1 cellular context compared by ENCODE assay signal in the genomic region with DNA sequence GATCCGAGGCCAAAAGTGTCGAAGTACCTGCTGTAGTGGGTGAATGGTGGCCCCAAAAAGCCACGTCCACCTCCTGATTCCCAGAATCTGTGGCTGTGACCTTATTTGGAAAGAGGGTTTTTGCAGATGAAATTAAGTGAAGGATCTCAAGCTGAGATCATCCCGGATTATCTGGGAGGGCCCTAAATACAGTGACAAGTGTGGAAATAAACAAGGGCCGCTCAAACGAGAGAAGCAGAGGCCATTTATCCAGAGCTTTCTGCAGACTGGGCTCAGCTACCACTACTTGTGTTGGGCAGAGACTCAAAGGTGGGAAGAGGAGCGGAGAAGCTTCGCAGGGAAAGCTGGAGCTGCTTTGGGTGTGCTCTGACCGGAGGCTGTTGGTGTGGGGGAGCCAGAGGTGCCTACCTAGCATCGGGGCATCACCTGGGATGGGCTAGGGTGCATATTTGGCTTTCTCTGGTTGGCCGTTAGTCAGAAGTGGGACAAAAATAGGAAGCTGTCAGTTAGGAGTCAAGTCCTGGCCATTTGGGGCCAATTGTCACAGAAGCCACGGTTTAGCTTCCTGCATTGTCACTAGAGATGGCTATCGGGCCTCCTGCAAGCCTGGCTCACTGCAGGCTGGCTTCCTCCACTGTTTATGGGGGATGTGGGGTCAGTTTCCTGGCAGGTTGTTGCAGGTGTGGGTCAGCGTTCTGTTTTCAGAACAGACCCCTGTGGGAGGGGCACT.
TF ChIP-seq lines count a peak whose summit lies in the region.

No MANE protein-coding gene starts in this region.

TF ChIP-seq in HEK293, 187 proteins besides CTCF, POLR2A, EP300 and RAD21 (continued from another document):
- TF ChIP-seq, protein P1, sequence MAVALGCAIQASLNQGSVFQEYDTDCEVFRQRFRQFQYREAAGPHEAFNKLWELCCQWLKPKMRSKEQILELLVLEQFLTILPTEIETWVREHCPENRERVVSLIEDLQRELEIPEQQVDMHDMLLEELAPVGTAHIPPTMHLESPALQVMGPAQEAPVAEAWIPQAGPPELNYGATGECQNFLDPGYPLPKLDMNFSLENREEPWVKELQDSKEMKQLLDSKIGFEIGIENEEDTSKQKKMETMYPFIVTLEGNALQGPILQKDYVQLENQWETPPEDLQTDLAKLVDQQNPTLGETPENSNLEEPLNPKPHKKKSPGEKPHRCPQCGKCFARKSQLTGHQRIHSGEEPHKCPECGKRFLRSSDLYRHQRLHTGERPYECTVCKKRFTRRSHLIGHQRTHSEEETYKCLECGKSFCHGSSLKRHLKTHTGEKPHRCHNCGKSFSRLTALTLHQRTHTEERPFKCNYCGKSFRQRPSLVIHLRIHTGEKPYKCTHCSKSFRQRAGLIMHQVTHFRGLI (tag by site-specific recombination; IDR thresholded peaks at IDR 0.05) = 0 out of 2 replicates have a peak, but pooled peaks have one; percentile 15
